In the genomic region with DNA sequence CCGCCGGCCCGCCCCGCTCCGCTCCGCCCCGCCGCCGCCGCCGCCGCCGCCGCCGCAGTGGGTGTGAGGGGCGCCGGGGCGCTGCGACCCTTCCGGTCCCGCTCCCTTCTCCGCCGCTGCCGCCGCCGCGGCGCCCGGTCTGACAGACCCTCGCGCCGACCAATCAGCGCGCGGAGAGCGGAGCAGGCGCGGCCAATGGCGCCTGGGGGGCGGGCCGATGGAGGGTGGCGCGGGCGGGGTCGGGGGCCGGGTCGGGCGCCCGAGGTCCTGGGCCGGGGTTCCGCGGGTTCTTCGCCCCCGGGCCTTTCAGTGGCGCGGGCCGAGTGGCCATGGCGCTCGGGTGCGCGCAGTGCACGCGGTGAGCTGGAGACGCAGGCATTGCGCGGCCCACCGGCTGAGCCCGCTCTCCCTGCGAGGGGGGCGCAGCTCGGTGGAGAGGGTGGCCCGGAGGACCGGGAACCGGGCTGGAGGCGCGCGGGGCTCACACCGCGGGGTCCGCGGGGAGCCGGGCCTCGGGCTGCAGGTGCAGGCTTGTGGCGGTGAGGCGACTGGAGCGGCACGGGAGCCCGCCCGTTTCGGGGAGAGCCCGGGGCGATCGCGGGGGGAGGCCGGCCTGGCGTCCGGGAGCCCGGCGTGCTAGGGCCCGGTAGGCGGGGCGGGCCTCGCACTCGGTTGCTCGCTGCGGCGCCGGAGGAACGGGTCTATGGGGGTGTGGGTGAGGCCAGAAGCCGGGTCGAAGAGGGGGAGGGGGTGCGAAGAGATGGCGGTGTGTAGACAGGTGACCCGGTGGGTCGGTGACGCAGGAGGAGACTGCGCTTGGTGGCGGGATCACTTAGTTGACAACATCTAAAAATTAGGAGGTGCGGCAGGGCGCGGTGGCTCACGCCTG, we compare ENCODE assay signal across 1 cellular context.
A peak's percentile ranks its signal among the peaks of the same experiment; 100 is the strongest.
TF ChIP-seq lines count a peak whose summit lies in the region.

A gene (minus strand): TSS at position 141 of the 889 bp plus-strand sequence. CDS start 11,522 bp downstream, outside the sequence.

TF ChIP-seq in HEK293, 187 proteins besides CTCF, POLR2A, EP300 and RAD21 (continued from another document and continues in another):
- TF ChIP-seq MYNN (tag by site-specific recombination; IDR thresholded peaks at IDR 0.05; ENCODE audit: borderline replicate concordance) (no peak), ZNF239 (tag by site-specific recombination; IDR thresholded peaks at IDR 0.05) (no peak), ZNF549 (tag by site-specific recombination; IDR thresholded peaks at IDR 0.05) (no peak), ZNF629 (tag by site-specific recombination; IDR thresholded peaks at IDR 0.05) (peak; percentile 61; the same call in 1 of the 2 replicates), GLIS2 (tag by site-specific recombination; IDR thresholded peaks at IDR 0.05) (peak; percentile 69; the same call in 1 of the 2 replicates), HOXD13 (CRISPR knock-in tag; IDR thresholded peaks at IDR 0.05; ENCODE audit: borderline replicate concordance) (no peak), OVOL3 (tag by site-specific recombination; IDR thresholded peaks at IDR 0.05) (no peak), ZNF202 (tag by site-specific recombination; IDR thresholded peaks at IDR 0.05; ENCODE audit: borderline replicate concordance) (no peak), ZNF558 (tag by site-specific recombination; IDR thresholded peaks at IDR 0.05) (no peak), PRDM1 (tag by site-specific recombination; IDR thresholded peaks at IDR 0.05) (no peak), GLIS1 (tag by site-specific recombination; IDR thresholded peaks at IDR 0.05) (peak; percentile 29; the same call in 1 of the 2 replicates), ZNF214 (tag by site-specific recombination; IDR thresholded peaks at IDR 0.05; ENCODE audit: borderline replicate concordance) (no peak), MZF1 (tag by site-specific recombination; IDR thresholded peaks at IDR 0.05; ENCODE audit: borderline replicate concordance) (no peak), ZNF24 (tag by site-specific recombination; IDR thresholded peaks at IDR 0.05) (0 out of 2 replicates have a peak, but pooled peaks have one; percentile 12), ZNF670 (tag by site-specific recombination; IDR thresholded peaks at IDR 0.05; ENCODE audit: low read depth) (no peak), KLF10 (tag by site-specific recombination; IDR thresholded peaks at IDR 0.05) (peak; percentile 74), ZNF394 (tag by site-specific recombination; IDR thresholded peaks at IDR 0.05; ENCODE audit: borderline replicate concordance) (no peak; the same call in 1 of the 2 replicates), ZNF138 (tag by site-specific recombination; IDR thresholded peaks at IDR 0.05; ENCODE audit: borderline replicate concordance) (no peak), MEIS1 (CRISPR knock-in tag; IDR thresholded peaks at IDR 0.05; ENCODE audit: borderline replicate concordance) (no peak), SP7 (tag by site-specific recombination; IDR thresholded peaks at IDR 0.05) (peak; percentile 45; the same call in 1 of the 2 replicates), ZNF391 (tag by site-specific recombination; IDR thresholded peaks at IDR 0.05; ENCODE audit: borderline replicate concordance, low read depth) (no peak; the same call in 1 of the 2 replicates), ZNF155 (tag by site-specific recombination; IDR thresholded peaks at IDR 0.05) (no peak), ZNF777 (tag by site-specific recombination; IDR thresholded peaks at IDR 0.05; ENCODE audit: borderline replicate concordance) (no peak), HOXA7 (CRISPR knock-in tag; IDR thresholded peaks at IDR 0.05; ENCODE audit: borderline replicate concordance) (no peak), REPIN1 (tag by site-specific recombination; IDR thresholded peaks at IDR 0.05; ENCODE audit: low read depth) (no peak)
- TF ChIP-seq, protein P1, sequence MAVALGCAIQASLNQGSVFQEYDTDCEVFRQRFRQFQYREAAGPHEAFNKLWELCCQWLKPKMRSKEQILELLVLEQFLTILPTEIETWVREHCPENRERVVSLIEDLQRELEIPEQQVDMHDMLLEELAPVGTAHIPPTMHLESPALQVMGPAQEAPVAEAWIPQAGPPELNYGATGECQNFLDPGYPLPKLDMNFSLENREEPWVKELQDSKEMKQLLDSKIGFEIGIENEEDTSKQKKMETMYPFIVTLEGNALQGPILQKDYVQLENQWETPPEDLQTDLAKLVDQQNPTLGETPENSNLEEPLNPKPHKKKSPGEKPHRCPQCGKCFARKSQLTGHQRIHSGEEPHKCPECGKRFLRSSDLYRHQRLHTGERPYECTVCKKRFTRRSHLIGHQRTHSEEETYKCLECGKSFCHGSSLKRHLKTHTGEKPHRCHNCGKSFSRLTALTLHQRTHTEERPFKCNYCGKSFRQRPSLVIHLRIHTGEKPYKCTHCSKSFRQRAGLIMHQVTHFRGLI (tag by site-specific recombination; IDR thresholded peaks at IDR 0.05): no peak
- TF ChIP-seq, protein P2, sequence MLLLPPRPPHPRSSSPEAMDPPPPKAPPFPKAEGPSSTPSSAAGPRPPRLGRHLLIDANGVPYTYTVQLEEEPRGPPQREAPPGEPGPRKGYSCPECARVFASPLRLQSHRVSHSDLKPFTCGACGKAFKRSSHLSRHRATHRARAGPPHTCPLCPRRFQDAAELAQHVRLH (tag by site-specific recombination; IDR thresholded peaks at IDR 0.05): no peak
- TF ChIP-seq, protein P3, sequence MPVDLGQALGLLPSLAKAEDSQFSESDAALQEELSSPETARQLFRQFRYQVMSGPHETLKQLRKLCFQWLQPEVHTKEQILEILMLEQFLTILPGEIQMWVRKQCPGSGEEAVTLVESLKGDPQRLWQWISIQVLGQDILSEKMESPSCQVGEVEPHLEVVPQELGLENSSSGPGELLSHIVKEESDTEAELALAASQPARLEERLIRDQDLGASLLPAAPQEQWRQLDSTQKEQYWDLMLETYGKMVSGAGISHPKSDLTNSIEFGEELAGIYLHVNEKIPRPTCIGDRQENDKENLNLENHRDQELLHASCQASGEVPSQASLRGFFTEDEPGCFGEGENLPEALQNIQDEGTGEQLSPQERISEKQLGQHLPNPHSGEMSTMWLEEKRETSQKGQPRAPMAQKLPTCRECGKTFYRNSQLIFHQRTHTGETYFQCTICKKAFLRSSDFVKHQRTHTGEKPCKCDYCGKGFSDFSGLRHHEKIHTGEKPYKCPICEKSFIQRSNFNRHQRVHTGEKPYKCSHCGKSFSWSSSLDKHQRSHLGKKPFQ (tag by site-specific recombination; IDR thresholded peaks at IDR 0.05): no peak
- TF ChIP-seq, protein P4, sequence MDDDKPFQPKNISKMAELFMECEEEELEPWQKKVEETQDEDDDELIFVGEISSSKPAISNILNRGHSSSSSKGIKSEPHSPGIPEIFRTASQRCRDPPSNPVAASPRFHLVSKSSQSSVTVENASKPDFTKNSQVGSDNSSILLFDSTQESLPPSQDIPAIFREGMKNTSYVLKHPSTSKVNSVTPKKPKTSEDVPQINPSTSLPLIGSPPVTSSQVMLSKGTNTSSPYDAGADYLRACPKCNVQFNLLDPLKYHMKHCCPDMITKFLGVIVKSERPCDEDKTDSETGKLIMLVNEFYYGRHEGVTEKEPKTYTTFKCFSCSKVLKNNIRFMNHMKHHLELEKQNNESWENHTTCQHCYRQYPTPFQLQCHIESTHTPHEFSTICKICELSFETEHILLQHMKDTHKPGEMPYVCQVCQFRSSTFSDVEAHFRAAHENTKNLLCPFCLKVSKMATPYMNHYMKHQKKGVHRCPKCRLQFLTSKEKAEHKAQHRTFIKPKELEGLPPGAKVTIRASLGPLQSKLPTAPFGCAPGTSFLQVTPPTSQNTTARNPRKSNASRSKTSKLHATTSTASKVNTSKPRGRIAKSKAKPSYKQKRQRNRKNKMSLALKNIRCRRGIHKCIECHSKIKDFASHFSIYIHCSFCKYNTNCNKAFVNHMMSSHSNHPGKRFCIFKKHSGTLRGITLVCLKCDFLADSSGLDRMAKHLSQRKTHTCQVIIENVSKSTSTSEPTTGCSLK (tag by site-specific recombination; IDR thresholded peaks at IDR 0.05): no peak
- TF ChIP-seq, protein P5, sequence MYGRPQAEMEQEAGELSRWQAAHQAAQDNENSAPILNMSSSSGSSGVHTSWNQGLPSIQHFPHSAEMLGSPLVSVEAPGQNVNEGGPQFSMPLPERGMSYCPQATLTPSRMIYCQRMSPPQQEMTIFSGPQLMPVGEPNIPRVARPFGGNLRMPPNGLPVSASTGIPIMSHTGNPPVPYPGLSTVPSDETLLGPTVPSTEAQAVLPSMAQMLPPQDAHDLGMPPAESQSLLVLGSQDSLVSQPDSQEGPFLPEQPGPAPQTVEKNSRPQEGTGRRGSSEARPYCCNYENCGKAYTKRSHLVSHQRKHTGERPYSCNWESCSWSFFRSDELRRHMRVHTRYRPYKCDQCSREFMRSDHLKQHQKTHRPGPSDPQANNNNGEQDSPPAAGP (tag by site-specific recombination; IDR thresholded peaks at IDR 0.05): peak; percentile 89
- TF ChIP-seq, protein P6, sequence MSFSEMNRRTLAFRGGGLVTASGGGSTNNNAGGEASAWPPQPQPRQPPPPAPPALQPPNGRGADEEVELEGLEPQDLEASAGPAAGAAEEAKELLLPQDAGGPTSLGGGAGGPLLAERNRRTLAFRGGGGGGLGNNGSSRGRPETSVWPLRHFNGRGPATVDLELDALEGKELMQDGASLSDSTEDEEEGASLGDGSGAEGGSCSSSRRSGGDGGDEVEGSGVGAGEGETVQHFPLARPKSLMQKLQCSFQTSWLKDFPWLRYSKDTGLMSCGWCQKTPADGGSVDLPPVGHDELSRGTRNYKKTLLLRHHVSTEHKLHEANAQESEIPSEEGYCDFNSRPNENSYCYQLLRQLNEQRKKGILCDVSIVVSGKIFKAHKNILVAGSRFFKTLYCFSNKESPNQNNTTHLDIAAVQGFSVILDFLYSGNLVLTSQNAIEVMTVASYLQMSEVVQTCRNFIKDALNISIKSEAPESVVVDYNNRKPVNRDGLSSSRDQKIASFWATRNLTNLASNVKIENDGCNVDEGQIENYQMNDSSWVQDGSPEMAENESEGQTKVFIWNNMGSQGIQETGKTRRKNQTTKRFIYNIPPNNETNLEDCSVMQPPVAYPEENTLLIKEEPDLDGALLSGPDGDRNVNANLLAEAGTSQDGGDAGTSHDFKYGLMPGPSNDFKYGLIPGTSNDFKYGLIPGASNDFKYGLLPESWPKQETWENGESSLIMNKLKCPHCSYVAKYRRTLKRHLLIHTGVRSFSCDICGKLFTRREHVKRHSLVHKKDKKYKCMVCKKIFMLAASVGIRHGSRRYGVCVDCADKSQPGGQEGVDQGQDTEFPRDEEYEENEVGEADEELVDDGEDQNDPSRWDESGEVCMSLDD (tag by site-specific recombination; IDR thresholded peaks at IDR 0.05): peak; percentile 67
- TF ChIP-seq, protein P7, sequence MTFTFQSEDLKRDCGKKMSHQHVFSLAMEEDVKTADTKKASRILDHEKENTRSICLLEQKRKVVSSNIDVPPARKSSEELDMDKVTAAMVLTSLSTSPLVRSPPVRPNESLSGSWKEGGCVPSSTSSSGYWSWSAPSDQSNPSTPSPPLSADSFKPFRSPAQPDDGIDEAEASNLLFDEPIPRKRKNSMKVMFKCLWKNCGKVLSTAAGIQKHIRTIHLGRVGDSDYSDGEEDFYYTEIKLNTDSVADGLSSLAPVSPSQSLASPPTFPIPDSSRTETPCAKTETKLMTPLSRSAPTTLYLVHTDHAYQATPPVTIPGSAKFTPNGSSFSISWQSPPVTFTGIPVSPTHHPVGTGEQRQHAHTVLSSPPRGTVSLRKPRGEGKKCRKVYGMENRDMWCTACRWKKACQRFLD (tag by site-specific recombination; IDR thresholded peaks at IDR 0.05): no peak
- TF ChIP-seq, protein P8, sequence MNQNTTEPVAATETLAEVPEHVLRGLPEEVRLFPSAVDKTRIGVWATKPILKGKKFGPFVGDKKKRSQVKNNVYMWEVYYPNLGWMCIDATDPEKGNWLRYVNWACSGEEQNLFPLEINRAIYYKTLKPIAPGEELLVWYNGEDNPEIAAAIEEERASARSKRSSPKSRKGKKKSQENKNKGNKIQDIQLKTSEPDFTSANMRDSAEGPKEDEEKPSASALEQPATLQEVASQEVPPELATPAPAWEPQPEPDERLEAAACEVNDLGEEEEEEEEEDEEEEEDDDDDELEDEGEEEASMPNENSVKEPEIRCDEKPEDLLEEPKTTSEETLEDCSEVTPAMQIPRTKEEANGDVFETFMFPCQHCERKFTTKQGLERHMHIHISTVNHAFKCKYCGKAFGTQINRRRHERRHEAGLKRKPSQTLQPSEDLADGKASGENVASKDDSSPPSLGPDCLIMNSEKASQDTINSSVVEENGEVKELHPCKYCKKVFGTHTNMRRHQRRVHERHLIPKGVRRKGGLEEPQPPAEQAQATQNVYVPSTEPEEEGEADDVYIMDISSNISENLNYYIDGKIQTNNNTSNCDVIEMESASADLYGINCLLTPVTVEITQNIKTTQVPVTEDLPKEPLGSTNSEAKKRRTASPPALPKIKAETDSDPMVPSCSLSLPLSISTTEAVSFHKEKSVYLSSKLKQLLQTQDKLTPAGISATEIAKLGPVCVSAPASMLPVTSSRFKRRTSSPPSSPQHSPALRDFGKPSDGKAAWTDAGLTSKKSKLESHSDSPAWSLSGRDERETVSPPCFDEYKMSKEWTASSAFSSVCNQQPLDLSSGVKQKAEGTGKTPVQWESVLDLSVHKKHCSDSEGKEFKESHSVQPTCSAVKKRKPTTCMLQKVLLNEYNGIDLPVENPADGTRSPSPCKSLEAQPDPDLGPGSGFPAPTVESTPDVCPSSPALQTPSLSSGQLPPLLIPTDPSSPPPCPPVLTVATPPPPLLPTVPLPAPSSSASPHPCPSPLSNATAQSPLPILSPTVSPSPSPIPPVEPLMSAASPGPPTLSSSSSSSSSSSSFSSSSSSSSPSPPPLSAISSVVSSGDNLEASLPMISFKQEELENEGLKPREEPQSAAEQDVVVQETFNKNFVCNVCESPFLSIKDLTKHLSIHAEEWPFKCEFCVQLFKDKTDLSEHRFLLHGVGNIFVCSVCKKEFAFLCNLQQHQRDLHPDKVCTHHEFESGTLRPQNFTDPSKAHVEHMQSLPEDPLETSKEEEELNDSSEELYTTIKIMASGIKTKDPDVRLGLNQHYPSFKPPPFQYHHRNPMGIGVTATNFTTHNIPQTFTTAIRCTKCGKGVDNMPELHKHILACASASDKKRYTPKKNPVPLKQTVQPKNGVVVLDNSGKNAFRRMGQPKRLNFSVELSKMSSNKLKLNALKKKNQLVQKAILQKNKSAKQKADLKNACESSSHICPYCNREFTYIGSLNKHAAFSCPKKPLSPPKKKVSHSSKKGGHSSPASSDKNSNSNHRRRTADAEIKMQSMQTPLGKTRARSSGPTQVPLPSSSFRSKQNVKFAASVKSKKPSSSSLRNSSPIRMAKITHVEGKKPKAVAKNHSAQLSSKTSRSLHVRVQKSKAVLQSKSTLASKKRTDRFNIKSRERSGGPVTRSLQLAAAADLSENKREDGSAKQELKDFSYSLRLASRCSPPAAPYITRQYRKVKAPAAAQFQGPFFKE (tag by site-specific recombination; IDR thresholded peaks at IDR 0.05; ENCODE audit: borderline replicate concordance): no peak
- TF ChIP-seq, protein P9, sequence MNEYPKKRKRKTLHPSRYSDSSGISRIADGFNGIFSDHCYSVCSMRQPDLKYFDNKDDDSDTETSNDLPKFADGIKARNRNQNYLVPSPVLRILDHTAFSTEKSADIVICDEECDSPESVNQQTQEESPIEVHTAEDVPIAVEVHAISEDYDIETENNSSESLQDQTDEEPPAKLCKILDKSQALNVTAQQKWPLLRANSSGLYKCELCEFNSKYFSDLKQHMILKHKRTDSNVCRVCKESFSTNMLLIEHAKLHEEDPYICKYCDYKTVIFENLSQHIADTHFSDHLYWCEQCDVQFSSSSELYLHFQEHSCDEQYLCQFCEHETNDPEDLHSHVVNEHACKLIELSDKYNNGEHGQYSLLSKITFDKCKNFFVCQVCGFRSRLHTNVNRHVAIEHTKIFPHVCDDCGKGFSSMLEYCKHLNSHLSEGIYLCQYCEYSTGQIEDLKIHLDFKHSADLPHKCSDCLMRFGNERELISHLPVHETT (tag by site-specific recombination; IDR thresholded peaks at IDR 0.05): peak; percentile 75; the same call in 1 of the 2 replicates
